Comparison of ENCODE assay signal across 20 cellular contexts in the genomic region with DNA sequence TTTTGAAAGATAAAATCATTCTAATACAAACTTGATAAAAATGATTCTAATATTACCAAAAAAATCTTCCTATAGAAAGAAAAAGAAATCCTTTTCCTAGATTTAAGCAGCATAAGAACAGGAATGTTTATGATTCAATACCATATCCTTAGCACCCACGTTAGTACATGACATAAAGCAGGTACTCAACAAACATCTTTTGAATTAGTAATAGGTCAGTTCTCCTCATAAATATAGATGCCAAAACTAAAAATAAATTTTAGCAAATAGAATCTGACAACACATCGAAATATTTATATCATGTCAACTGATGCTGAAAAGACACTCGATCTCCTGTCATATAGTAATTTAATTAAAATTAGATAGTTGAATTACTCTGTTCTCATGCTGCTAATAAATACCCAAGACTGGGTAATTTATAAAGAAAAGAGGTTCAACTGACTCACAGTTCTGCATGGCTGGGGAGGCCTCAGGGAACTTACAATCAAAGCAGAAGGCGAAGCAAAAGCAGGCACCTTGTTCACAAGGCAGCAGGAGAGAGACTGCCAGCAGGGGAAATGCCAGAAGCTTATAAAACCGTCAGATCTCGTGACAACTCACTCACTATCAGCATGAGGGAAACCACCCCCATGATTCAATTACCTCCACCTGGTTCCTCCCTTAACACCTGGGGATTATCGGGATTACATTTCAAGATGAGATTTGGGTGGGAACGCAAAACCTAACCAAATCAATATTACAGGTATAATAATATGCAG.
"Had no signal": no experiment of that assay in that cellular context is flagged by ENCODE, and none has a peak within 500 bp of the region (broad histone marks: within the 10 kb centered on the region; RNA-seq: fewer than 3 reads in every experiment).

No MANE protein-coding gene starts in this region.

- H3K4me3 ChIP-seq: ascending aorta, colonic mucosa, gastroesophageal sphincter, heart left ventricle, left lung, spleen, thoracic aorta, upper lobe of left lung had no signal

- H3K27ac Mint-ChIP-seq: activated naive CD4-positive, alpha-beta T cell treated with anti-CD3 and anti-CD28 coated beads, Interleukin-2, amount 50 U/mL, for 24 hours; activated T-cell treated with anti-CD3 and anti-CD28 coated beads, Interleukin-2, amount 50 U/mL, for 72 hours; nephron progenitor cell; stimulated activated naive B cell treated with anti-CD40 and anti-IgM and Interleukin-4, amounts not matched to agents 10 μg/mL and 1 μg/mL and 100 μg/mL, for 72 hours had no signal

- H3K27me3 ChIP-seq: ascending aorta, colonic mucosa, gastroesophageal sphincter, heart left ventricle, left lung, spleen, upper lobe of left lung had no signal

- H3K9me3 ChIP-seq: ascending aorta, colonic mucosa, gastroesophageal sphincter, left lung, spleen, thoracic aorta, upper lobe of left lung had no signal

- H3K36me3 ChIP-seq: ascending aorta, colonic mucosa, gastroesophageal sphincter, heart left ventricle, left lung, spleen, thoracic aorta, upper lobe of left lung had no signal

- H3K4me3 Mint-ChIP-seq: activated naive CD4-positive, alpha-beta T cell treated with anti-CD3 and anti-CD28 coated beads, Interleukin-2, amount 50 U/mL, for 24 hours; activated T-cell treated with anti-CD3 and anti-CD28 coated beads, Interleukin-2, amount 50 U/mL, for 72 hours; central memory CD8-positive, alpha-beta T cell; nephron progenitor cell; stimulated activated naive B cell treated with anti-CD40 and anti-IgM and Interleukin-4, amounts not matched to agents 10 μg/mL and 1 μg/mL and 100 μg/mL, for 72 hours had no signal

- H3K4me1 Mint-ChIP-seq: activated naive CD4-positive, alpha-beta T cell treated with anti-CD3 and anti-CD28 coated beads, Interleukin-2, amount 50 U/mL, for 24 hours; central memory CD8-positive, alpha-beta T cell; stimulated activated naive B cell treated with anti-CD40 and anti-IgM and Interleukin-4, amounts not matched to agents 10 μg/mL and 1 μg/mL and 100 μg/mL, for 72 hours had no signal

- H3K36me3 Mint-ChIP-seq: activated naive CD4-positive, alpha-beta T cell treated with anti-CD3 and anti-CD28 coated beads, Interleukin-2, amount 50 U/mL, for 24 hours; stimulated activated naive B cell treated with anti-CD40 and anti-IgM and Interleukin-4, amounts not matched to agents 10 μg/mL and 1 μg/mL and 100 μg/mL, for 72 hours had no signal

- H3K9me3 Mint-ChIP-seq: stimulated activated naive B cell treated with anti-CD40 and anti-IgM and Interleukin-4, amounts not matched to agents 10 μg/mL and 1 μg/mL and 100 μg/mL, for 72 hours had no signal

- H3K4me1 ChIP-seq: ascending aorta, colonic mucosa, gastroesophageal sphincter, heart left ventricle, left lung, spleen, upper lobe of left lung had no signal

- ATAC-seq: activated T-cell treated with anti-CD3 and anti-CD28 coated beads, Interleukin-2, amount 50 U/mL, for 72 hours; gastroesophageal sphincter; heart left ventricle; left lung; stimulated activated naive B cell treated with anti-CD40 and anti-IgM and Interleukin-4, amounts not matched to agents 10 μg/mL and 1 μg/mL and 100 μg/mL, for 72 hours had no signal

- DNase-seq: activated CD4-positive, CD25-positive, alpha-beta regulatory T cell treated with anti-CD3 and anti-CD28 coated beads, Interleukin-2, amount 50 U/mL, for 72 hours; activated effector memory CD4-positive, alpha-beta T cell treated with anti-CD3 and anti-CD28 coated beads, Interleukin-2, amount 50 U/mL, for 16 hours; activated T-cell treated with anti-CD3 and anti-CD28 coated beads, Interleukin-2, amount 50 U/mL, for 72 hours; colonic mucosa; erythroblast; heart left ventricle; kidney; left lung; nephron progenitor cell; occipital lobe; retina; spleen; stimulated activated naive B cell treated with anti-CD40 and anti-IgM and Interleukin-4, amounts not matched to agents 10 μg/mL and 1 μg/mL and 100 μg/mL, for 72 hours; T1000; upper lobe of left lung had no signal

- H3K27ac ChIP-seq: ascending aorta, colonic mucosa, gastroesophageal sphincter, heart left ventricle, left lung, spleen, thoracic aorta, upper lobe of left lung had no signal

- H3K27me3 Mint-ChIP-seq: central memory CD8-positive, alpha-beta T cell had no signal
